2 cellular contexts compared by ENCODE assay signal in the genomic region with DNA sequence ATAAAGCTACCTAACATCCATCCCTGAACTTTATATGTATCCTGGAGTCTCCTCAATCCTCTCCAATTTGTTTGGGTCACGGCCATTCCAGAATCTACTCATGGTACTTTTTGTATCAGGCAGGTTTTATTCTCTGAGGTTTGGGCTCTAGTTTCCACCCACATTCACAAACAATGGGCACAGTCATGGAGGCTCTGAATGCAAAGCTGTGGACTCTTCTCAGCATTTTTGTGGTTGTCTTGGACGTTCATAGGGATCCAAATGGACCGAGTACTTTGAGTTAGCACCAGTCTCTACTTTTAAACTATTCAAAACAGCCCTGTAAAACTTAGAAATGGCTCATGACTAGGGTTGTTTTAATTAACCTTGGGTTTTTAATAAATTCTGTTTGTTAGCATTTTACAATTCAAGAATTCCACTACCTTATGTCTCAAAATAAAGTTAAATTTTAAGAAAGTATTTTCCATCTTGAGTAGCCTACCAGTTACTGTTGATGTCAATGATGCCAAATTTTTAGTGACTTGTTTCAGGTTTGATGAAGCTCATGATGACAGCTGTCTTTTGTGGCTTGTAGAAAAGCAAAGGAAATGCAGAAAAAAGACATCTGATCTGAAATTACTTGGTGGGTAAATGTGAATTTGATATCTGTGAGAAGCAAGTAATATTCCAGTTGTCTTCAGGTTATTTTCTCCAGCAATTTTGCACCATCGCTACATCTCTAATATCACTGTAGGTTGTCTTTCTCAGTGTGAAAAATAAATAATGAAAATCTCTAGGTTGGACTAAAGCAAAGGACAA.
TF ChIP-seq lines count a peak whose summit lies in the region.

No MANE protein-coding gene starts in this region.

TF ChIP-seq in SK-N-SH, 30 proteins besides CTCF, POLR2A, EP300 and RAD21:
- TF ChIP-seq, protein P1, sequence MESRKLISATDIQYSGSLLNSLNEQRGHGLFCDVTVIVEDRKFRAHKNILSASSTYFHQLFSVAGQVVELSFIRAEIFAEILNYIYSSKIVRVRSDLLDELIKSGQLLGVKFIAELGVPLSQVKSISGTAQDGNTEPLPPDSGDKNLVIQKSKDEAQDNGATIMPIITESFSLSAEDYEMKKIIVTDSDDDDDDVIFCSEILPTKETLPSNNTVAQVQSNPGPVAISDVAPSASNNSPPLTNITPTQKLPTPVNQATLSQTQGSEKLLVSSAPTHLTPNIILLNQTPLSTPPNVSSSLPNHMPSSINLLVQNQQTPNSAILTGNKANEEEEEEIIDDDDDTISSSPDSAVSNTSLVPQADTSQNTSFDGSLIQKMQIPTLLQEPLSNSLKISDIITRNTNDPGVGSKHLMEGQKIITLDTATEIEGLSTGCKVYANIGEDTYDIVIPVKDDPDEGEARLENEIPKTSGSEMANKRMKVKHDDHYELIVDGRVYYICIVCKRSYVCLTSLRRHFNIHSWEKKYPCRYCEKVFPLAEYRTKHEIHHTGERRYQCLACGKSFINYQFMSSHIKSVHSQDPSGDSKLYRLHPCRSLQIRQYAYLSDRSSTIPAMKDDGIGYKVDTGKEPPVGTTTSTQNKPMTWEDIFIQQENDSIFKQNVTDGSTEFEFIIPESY (IDR thresholded peaks at IDR 0.05; ENCODE audit: borderline replicate concordance, low read depth), result no peak
- no peak for TF ChIP-seq POLR2AphosphoS5 (IDR thresholded peaks at IDR 0.05; ENCODE audit: low read depth, low read length)
- TF ChIP-seq, protein P2, sequence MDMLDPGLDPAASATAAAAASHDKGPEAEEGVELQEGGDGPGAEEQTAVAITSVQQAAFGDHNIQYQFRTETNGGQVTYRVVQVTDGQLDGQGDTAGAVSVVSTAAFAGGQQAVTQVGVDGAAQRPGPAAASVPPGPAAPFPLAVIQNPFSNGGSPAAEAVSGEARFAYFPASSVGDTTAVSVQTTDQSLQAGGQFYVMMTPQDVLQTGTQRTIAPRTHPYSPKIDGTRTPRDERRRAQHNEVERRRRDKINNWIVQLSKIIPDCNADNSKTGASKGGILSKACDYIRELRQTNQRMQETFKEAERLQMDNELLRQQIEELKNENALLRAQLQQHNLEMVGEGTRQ (IDR thresholded peaks at IDR 0.05; ENCODE audit: borderline replicate concordance, low read depth, low read length), result no peak
TF ChIP-seq in SK-N-SH: peak in this region for 0.

TF ChIP-seq in SK-N-SH treated with all-trans-retinoic acid at 6 μM for 48 hours, 23 proteins besides CTCF, POLR2A, EP300 and RAD21 (continued from another document):
- TF ChIP-seq, protein P3, sequence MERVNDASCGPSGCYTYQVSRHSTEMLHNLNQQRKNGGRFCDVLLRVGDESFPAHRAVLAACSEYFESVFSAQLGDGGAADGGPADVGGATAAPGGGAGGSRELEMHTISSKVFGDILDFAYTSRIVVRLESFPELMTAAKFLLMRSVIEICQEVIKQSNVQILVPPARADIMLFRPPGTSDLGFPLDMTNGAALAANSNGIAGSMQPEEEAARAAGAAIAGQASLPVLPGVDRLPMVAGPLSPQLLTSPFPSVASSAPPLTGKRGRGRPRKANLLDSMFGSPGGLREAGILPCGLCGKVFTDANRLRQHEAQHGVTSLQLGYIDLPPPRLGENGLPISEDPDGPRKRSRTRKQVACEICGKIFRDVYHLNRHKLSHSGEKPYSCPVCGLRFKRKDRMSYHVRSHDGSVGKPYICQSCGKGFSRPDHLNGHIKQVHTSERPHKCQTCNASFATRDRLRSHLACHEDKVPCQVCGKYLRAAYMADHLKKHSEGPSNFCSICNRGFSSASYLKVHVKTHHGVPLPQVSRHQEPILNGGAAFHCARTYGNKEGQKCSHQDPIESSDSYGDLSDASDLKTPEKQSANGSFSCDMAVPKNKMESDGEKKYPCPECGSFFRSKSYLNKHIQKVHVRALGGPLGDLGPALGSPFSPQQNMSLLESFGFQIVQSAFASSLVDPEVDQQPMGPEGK (CRISPR knock-in tag; IDR thresholded peaks at IDR 0.05; ENCODE audit: borderline replicate concordance), result no peak
- TF ChIP-seq RARB (CRISPR knock-in tag; IDR thresholded peaks at IDR 0.05) (no peak), TOX (CRISPR knock-in tag; IDR thresholded peaks at IDR 0.05; ENCODE audit: borderline replicate concordance) (no peak), ZFP3 (CRISPR knock-in tag; IDR thresholded peaks at IDR 0.05) (no peak), CSDC2 (CRISPR knock-in tag; IDR thresholded peaks at IDR 0.05) (no peak), ESRRG (CRISPR knock-in tag; IDR thresholded peaks at IDR 0.05) (no peak), ZC3H10 (CRISPR knock-in tag; IDR thresholded peaks at IDR 0.05) (no peak), ZNF70 (CRISPR knock-in tag; IDR thresholded peaks at IDR 0.05) (no peak), PPARA (CRISPR knock-in tag; IDR thresholded peaks at IDR 0.05; ENCODE audit: borderline replicate concordance) (no peak), ZFP30 (CRISPR knock-in tag; IDR thresholded peaks at IDR 0.05) (no peak)
- TF ChIP-seq, protein P4, sequence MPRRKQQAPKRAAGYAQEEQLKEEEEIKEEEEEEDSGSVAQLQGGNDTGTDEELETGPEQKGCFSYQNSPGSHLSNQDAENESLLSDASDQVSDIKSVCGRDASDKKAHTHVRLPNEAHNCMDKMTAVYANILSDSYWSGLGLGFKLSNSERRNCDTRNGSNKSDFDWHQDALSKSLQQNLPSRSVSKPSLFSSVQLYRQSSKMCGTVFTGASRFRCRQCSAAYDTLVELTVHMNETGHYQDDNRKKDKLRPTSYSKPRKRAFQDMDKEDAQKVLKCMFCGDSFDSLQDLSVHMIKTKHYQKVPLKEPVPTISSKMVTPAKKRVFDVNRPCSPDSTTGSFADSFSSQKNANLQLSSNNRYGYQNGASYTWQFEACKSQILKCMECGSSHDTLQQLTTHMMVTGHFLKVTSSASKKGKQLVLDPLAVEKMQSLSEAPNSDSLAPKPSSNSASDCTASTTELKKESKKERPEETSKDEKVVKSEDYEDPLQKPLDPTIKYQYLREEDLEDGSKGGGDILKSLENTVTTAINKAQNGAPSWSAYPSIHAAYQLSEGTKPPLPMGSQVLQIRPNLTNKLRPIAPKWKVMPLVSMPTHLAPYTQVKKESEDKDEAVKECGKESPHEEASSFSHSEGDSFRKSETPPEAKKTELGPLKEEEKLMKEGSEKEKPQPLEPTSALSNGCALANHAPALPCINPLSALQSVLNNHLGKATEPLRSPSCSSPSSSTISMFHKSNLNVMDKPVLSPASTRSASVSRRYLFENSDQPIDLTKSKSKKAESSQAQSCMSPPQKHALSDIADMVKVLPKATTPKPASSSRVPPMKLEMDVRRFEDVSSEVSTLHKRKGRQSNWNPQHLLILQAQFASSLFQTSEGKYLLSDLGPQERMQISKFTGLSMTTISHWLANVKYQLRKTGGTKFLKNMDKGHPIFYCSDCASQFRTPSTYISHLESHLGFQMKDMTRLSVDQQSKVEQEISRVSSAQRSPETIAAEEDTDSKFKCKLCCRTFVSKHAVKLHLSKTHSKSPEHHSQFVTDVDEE (CRISPR knock-in tag; IDR thresholded peaks at IDR 0.05), result no peak
